ENCODE assay signal across 8 cellular contexts in genomic region chr11:13183094-13183825, GRCh38.
DNase-seq lines count a peak whose midpoint lies in the region; ATAC-seq, FAIRE-seq and TF ChIP-seq lines count a peak whose summit lies in the region.

No MANE protein-coding gene starts in this region.

- no peaks in the 10 kb centered on the region for H3K27me3 ChIP-seq in naive thymus-derived CD4-positive, alpha-beta T cell (ENCODE audit: control insufficient read depth in 2 of 2, insufficient read depth in 2 of 2, low read length in 2 of 2)

- H3K36me3 ChIP-seq in naive thymus-derived CD4-positive, alpha-beta T cell (ENCODE audit: control insufficient read depth in 2 of 3, insufficient read depth in 3 of 3, low read length in 3 of 3): no peaks in the 10 kb centered on the region

- TF ChIP-seq CTCF in D721Med (IDR thresholded peaks at IDR 0.05; ENCODE audit: insufficient read depth, missing control alignments): peak; percentile 54

- DNase-seq in D721Med (ENCODE audit: insufficient read length, low spot score) (no peak), NCI-H774 (lab: John Stamatoyannopoulos, UW) (peak; percentile 9), dermis blood vessel endothelial cell (peak; percentile 66), SHP77 (lab: John Stamatoyannopoulos, UW) (no peak)
- peak in 4 of 9 donors; percentile 3 to 15 (median 12) for DNase-seq in naive thymus-derived CD4-positive, alpha-beta T cell

- peaks cover 0 to 9% (median 6%) of the 10 kb centered on the region in 7 donors for H3K4me1 Mint-ChIP-seq in naive thymus-derived CD4-positive, alpha-beta T cell

- H3K9me3 Mint-ChIP-seq in naive thymus-derived CD4-positive, alpha-beta T cell: peaks cover under 1 to 27% (median 9%) of the 10 kb centered on the region in 11 donors

- intact Hi-C loops in naive thymus-derived CD4-positive, alpha-beta T cell (cut with micrococcal nuclease): loop anchor here (1.0 to 2.0 kb wide), 12 partner anchors 25 to 852 kb away; partner anchors contain the start of genes BMAL1 (in 1 of the 2) and BTBD10 (in 1 of the 2)

- CTCF ChIA-PET in naive thymus-derived CD4-positive, alpha-beta T cell (lab: Charles Lee): interaction anchor here (0.9 to 2.3 kb wide), 5 partner anchors 24 to 163 kb away, joined by 3 to 12 read pairs (median 8); no protein-coding TSS in a partner anchor

- no peak overlapping the region for H3K4me3 ChIP-seq in naive thymus-derived CD4-positive, alpha-beta T cell (ENCODE audit: low read length)

- H3K27me3 Mint-ChIP-seq in naive thymus-derived CD4-positive, alpha-beta T cell: peaks cover 5 to 16% (median 9%) of the 10 kb centered on the region in 5 donors

- H3K4me1 ChIP-seq in naive thymus-derived CD4-positive, alpha-beta T cell (ENCODE audit: control insufficient read depth in 2 of 2, insufficient read depth in 2 of 2, low read length in 2 of 2): no peaks in the 10 kb centered on the region

- H3K27ac Mint-ChIP-seq in naive thymus-derived CD4-positive, alpha-beta T cell: no peak overlapping the region

- H3K4me3 Mint-ChIP-seq in naive thymus-derived CD4-positive, alpha-beta T cell: peak overlapping the region in 8 of 10 donors; percentile 10 to 58 (median 36)

- H3K27ac ChIP-seq in naive thymus-derived CD4-positive, alpha-beta T cell (ENCODE audit: low read depth, low read length): no peak overlapping the region

- ATAC-seq in GM21723 (IDR thresholded peaks at IDR 0.05; ENCODE audit: unreplicated experiment) (peak; percentile 67), HG03139 (IDR thresholded peaks at IDR 0.05; ENCODE audit: unreplicated experiment) (no peak), GM19467 (IDR thresholded peaks at IDR 0.05; ENCODE audit: unreplicated experiment) (no peak)
- ATAC-seq in naive thymus-derived CD4-positive, alpha-beta T cell: peak; percentile 62

- peaks cover 0 to 2% (median 0%) of the 10 kb centered on the region in 5 donors for H3K36me3 Mint-ChIP-seq in naive thymus-derived CD4-positive, alpha-beta T cell

- FAIRE-seq in D721Med (lab: Jason Lieb, UNC): no peak

- POLR2A ChIA-PET in naive thymus-derived CD4-positive, alpha-beta T cell (lab: Charles Lee): interaction anchor here (1.1 kb wide), 1 partner anchor 96 kb away, joined by 6 read pairs; no protein-coding TSS in a partner anchor

- no peaks in the 10 kb centered on the region for H3K9me3 ChIP-seq in naive thymus-derived CD4-positive, alpha-beta T cell (ENCODE audit: control insufficient read depth in 2 of 3, low read length in 3 of 3)

Comparison
In these comparisons a context has a peak if more than half of its experiments do, and no peak if none do; other contexts are left out.
1. DNase-seq: peak in NCI-H774 (single experiment) and dermis blood vessel endothelial cell (single experiment); none in D721Med (single experiment) and SHP77 (0 of 2).
2. ATAC-seq: peak in GM21723 (single experiment) and naive thymus-derived CD4-positive, alpha-beta T cell (single experiment); none in HG03139 (single experiment) and GM19467 (single experiment).